Comparison of ENCODE assay signal across 8 cellular contexts in the genomic region with DNA sequence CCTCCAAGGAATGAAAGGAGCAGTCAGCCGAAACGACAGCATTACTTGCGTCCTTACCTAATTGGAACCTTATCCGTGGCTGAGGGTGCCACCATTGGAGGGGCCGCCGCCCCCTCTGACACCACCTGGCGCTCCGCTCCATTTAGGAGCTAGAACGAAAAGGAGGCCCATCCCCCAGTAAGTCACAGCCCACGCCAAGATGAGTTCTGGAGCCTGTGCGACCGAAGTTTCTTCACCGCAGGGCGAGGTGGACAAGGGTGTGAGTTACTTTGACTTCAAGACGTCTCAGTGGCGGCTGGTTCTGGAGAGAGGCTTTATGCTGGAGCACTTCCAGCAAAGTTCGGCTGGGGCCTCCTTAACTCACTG. TPM values are rescaled to one million over a fixed set of nuclear protein-coding genes. Genes with fewer than 3 reads are reported as not detected.
DNase-seq lines count a peak whose midpoint lies in the region; ATAC-seq lines count a peak whose summit lies in the region.

No MANE protein-coding gene starts in this region.

- H3K4me1 ChIP-seq in HUES64 (ENCODE audit: insufficient read depth, low read length), result peaks cover 7% of the 10 kb centered on the region
- H3K4me1 ChIP-seq in mesendoderm (ENCODE audit: control insufficient read depth, low read depth, low read length), result peaks cover 5% of the 10 kb centered on the region

- H3K18ac ChIP-seq in mesendoderm (ENCODE audit: low read length), result no peak overlapping the region

- H3K36me3 ChIP-seq in HUES64 (ENCODE audit: insufficient read depth, low read length), result no peaks in the 10 kb centered on the region
- no peaks in the 10 kb centered on the region for H3K36me3 ChIP-seq in mesendoderm (ENCODE audit: control insufficient read depth, insufficient read depth, low read length)

- H3K27ac ChIP-seq in HUES64 (ENCODE audit: low read depth, low read length), result peak overlapping the region; percentile 86
- H3K27ac ChIP-seq in mesendoderm (ENCODE audit: low read depth, low read length), result peak overlapping the region; percentile 72

- no peak overlapping the region for H2AK5ac ChIP-seq in mesendoderm (ENCODE audit: low read length)

- peak overlapping the region; percentile 99 for H3K4me3 Mint-ChIP-seq in activated CD4-positive, alpha-beta T cell treated with anti-CD3 and anti-CD28 coated beads, Interleukin-2, amount 10 ng/mL, durations not matched to agents 7 days and 5 days

- H3K27me3 ChIP-seq in HUES64 (ENCODE audit: insufficient read depth, low read length) (no peaks in the 10 kb centered on the region), mesendoderm (ENCODE audit: insufficient read depth, low read length, poor library complexity) (no peaks in the 10 kb centered on the region)

- DNase-seq in EH (ENCODE audit: low read depth) (peak; percentile 58), mesendoderm (peak; percentile 68), NCI-H524 treated with DMSO at 0.1 percent for 48 hours (lab: John Stamatoyannopoulos, UW) (no peak)
- DNase-seq in activated CD4-positive, alpha-beta T cell treated with anti-CD3 and anti-CD28 coated beads, Interleukin-2, amount 10 ng/mL, durations not matched to agents 7 days and 5 days, result peak; percentile 60
- peak; percentile 37 for DNase-seq in effector CD8-positive, alpha-beta T cell (lab: John Stamatoyannopoulos, UW)
- peak; percentile 37 to 38 for DNase-seq in stimulated activated CD8-positive, alpha-beta memory T cell treated with anti-CD3 and anti-CD28 coated beads, Interleukin-4, amount 100 ng/mL, for 4 hours (ENCODE audit: low read depth in 2 of 2, low spot score in 1 of 2)

- H3K4ac ChIP-seq in mesendoderm (ENCODE audit: low read depth, low read length), result no peak overlapping the region

- peaks cover 2% of the 10 kb centered on the region for H3K9me3 Mint-ChIP-seq in activated CD4-positive, alpha-beta T cell treated with anti-CD3 and anti-CD28 coated beads, Interleukin-2, amount 10 ng/mL, durations not matched to agents 7 days and 5 days

- H3K27ac Mint-ChIP-seq in activated CD4-positive, alpha-beta T cell treated with anti-CD3 and anti-CD28 coated beads, Interleukin-2, amount 10 ng/mL, durations not matched to agents 7 days and 5 days, result peak overlapping the region; percentile 98

- no peaks in the 10 kb centered on the region for H3K9me3 ChIP-seq in HUES64 (ENCODE audit: insufficient read depth, low read depth, low read length)

- ATAC-seq in GM21515 (IDR thresholded peaks at IDR 0.05; ENCODE audit: unreplicated experiment), result peak; percentile 10

- H3K9ac ChIP-seq in HUES64 (ENCODE audit: low read depth, low read length) (peak overlapping the region; percentile 67), mesendoderm (ENCODE audit: low read length) (peak overlapping the region; percentile 66)

- H4K8ac ChIP-seq in mesendoderm (ENCODE audit: low read depth, low read length), result no peak overlapping the region

- peak overlapping the region; percentile 63 for H3K4me2 ChIP-seq in mesendoderm (ENCODE audit: low read length)

- H3K79me2 ChIP-seq in mesendoderm (ENCODE audit: control insufficient read depth, insufficient read depth, low read length), result peaks cover 5% of the 10 kb centered on the region

- CTCF ChIA-PET in activated CD4-positive, alpha-beta T cell treated with anti-CD3 and anti-CD28 coated beads, Interleukin-2, amount 10 ng/mL, durations not matched to agents 7 days and 5 days (lab: Charles Lee), result interaction anchor here (0.6 to 1.6 kb wide), 5 partner anchors 31 to 211 kb away, joined by 3 to 10 read pairs (median 4); no protein-coding TSS in a partner anchor

- H3K4me3 ChIP-seq in HUES64 (ENCODE audit: low read length) (peak overlapping the region; percentile 73), mesendoderm (ENCODE audit: low read length) (peak overlapping the region; percentile 49)

- peaks cover 50% of the 10 kb centered on the region for H3K4me1 Mint-ChIP-seq in activated CD4-positive, alpha-beta T cell treated with anti-CD3 and anti-CD28 coated beads, Interleukin-2, amount 10 ng/mL, durations not matched to agents 7 days and 5 days

- no peak overlapping the region for H2BK15ac ChIP-seq in mesendoderm (replicated peaks; ENCODE audit: low read depth)

- peaks cover 41% of the 10 kb centered on the region for H3K36me3 Mint-ChIP-seq in activated CD4-positive, alpha-beta T cell treated with anti-CD3 and anti-CD28 coated beads, Interleukin-2, amount 10 ng/mL, durations not matched to agents 7 days and 5 days (ENCODE audit: low read depth)

- no peak overlapping the region for H4K5ac ChIP-seq in mesendoderm (ENCODE audit: low read length)

- 5% methylated on average over 17 of the region's 17 CpGs for WGBS in HUES64
- WGBS in mesendoderm (ENCODE audit: extremely low coverage, insufficient coverage, low lambda C conversion rate), result no CpG with 5 or more reads among the region's 17 CpGs

- peaks cover 7% of the 10 kb centered on the region for H3K79me1 ChIP-seq in mesendoderm (ENCODE audit: low read length)

- H3K27me3 Mint-ChIP-seq in activated CD4-positive, alpha-beta T cell treated with anti-CD3 and anti-CD28 coated beads, Interleukin-2, amount 10 ng/mL, durations not matched to agents 7 days and 5 days, result no peaks in the 10 kb centered on the region

- POLR2A ChIA-PET in activated CD4-positive, alpha-beta T cell treated with anti-CD3 and anti-CD28 coated beads, Interleukin-2, amount 10 ng/mL, durations not matched to agents 7 days and 5 days (lab: Charles Lee), result interaction anchor here (0.6 to 1.5 kb wide), 8 partner anchors 31 to 209 kb away, joined by 3 to 14 read pairs (median 4); no protein-coding TSS in a partner anchor

- H3K56ac ChIP-seq in mesendoderm (ENCODE audit: low read length), result peak overlapping the region; percentile 90

- no peak overlapping the region for H3K23ac ChIP-seq in mesendoderm (ENCODE audit: low read length)

- H2BK5ac ChIP-seq in mesendoderm (ENCODE audit: low read length), result no peak overlapping the region

- no peak overlapping the region for H2BK120ac ChIP-seq in mesendoderm (ENCODE audit: low read depth, low read length)

RNA-seq across cellular contexts. Expression of a gene that starts 0.7 kb away (rescaled TPM):
- polyA plus RNA-seq in HUES64 (2013, experiment 1 of 2), result 6.4 TPM
- polyA plus RNA-seq in HUES64 (2013, experiment 2 of 2), result 6.5 TPM
- 10 to 100 TPM; 82.1 to 84.3 TPM for total RNA-seq in activated CD4-positive, alpha-beta T cell treated with anti-CD3 and anti-CD28 coated beads, Interleukin-2, amount 10 ng/mL, durations not matched to agents 7 days and 5 days
- 4.1 TPM for polyA plus RNA-seq in mesendoderm (2013, experiment 1 of 2)
- polyA plus RNA-seq in mesendoderm (2013, experiment 2 of 2), result 4.4 TPM
